In genomic region chr1:151838491-151839412, GRCh38 we compare ENCODE assay signal across 8 cellular contexts. TPM values are rescaled to one million over a fixed set of nuclear protein-coding genes. Genes with fewer than 3 reads are reported as not detected.
A peak's percentile ranks its signal among the peaks of the same experiment; 100 is the strongest.
DNase-seq lines count a peak whose midpoint lies in the region; ATAC-seq and TF ChIP-seq lines count a peak whose summit lies in the region.

No MANE protein-coding gene starts in this region.

- H3K4me2 ChIP-seq in osteoblast (ENCODE audit: insufficient read depth, low read length): peak overlapping the region; percentile 68

- H3K36me3 Mint-ChIP-seq in Calu3 (ENCODE audit: insufficient read depth, unreplicated experiment): peaks cover 34% of the 10 kb centered on the region

- no peak for TF ChIP-seq POLR2A in Peyer's patch (IDR thresholded peaks at IDR 0.05)

- H3K4me3 ChIP-seq in Peyer's patch (peak overlapping the region; percentile 42 to 67 (median 52)), epithelial cell of proximal tubule (ENCODE audit: low read depth, low read length) (peak overlapping the region; percentile 48), osteoblast (ENCODE audit: insufficient read depth, low read length) (peak overlapping the region; percentile 22)

- H3K9me3 ChIP-seq in Peyer's patch: no peaks in the 10 kb centered on the region
- H3K9me3 ChIP-seq in osteoblast (ENCODE audit: low read depth, low read length): no peaks in the 10 kb centered on the region

- DNase-seq in Calu3 (no peak), Peyer's patch (no peak), epithelial cell of proximal tubule (ENCODE audit: low read depth) (no peak), osteoblast (ENCODE audit: insufficient read length, low spot score, missing footprints) (peak; percentile 69), anterior cingulate cortex (lab: John Stamatoyannopoulos, UW) (no peak), NCI-H82 treated with DMSO at 0.1 percent for 48 hours (lab: John Stamatoyannopoulos, UW; ENCODE audit: unreplicated experiment) (no peak)

- no TSS peak for BruUV-seq in Calu3 (replicated peaks; lab: Mats Ljungman, UMichigan)

- H3K36me3 ChIP-seq in Peyer's patch (no peaks in the 10 kb centered on the region), osteoblast (ENCODE audit: insufficient read depth, low read length) (no peaks in the 10 kb centered on the region)

- CTCF ChIA-PET in Calu3 (lab: Charles Lee): interaction anchor here (0.5 to 2.5 kb wide), 7 partner anchors 8 to 245 kb away, joined by 3 to 7 read pairs (median 5); no protein-coding TSS in a partner anchor

- peaks cover 51% of the 10 kb centered on the region for H3K4me1 Mint-ChIP-seq in Calu3 (ENCODE audit: low read depth, unreplicated experiment)

- H3K9me3 Mint-ChIP-seq in Calu3 (ENCODE audit: low read depth, unreplicated experiment): no peaks in the 10 kb centered on the region

- peak overlapping the region; percentile 91 for H3K4me3 Mint-ChIP-seq in Calu3 (ENCODE audit: low read depth, unreplicated experiment)

- intact Hi-C loops in Calu3 (cut with micrococcal nuclease; ENCODE audit: unreplicated experiment): loop anchor here (5.0 to 10.0 kb wide), 3 partner anchors 221 to 644 kb away; partner anchors contain the start of genes PIP5K1A and VPS72

- peak overlapping the region; percentile 98 for H3K27ac Mint-ChIP-seq in Calu3 (ENCODE audit: unreplicated experiment)

- ATAC-seq in GM19455 (IDR thresholded peaks at IDR 0.05; ENCODE audit: unreplicated experiment) (no peak), GM19328 (IDR thresholded peaks at IDR 0.05; ENCODE audit: unreplicated experiment) (no peak)

- no peaks in the 10 kb centered on the region for H3K79me2 ChIP-seq in osteoblast (ENCODE audit: insufficient read depth, low read length)

- H2AFZ ChIP-seq in osteoblast (ENCODE audit: low read length): no peak overlapping the region

- peaks cover 3% of the 10 kb centered on the region for H4K20me1 ChIP-seq in osteoblast (ENCODE audit: insufficient read depth, low read length)

- H3K27me3 ChIP-seq in Peyer's patch: no peaks in the 10 kb centered on the region
- H3K27me3 ChIP-seq in osteoblast (ENCODE audit: insufficient read depth, low read length): peaks cover 48% of the 10 kb centered on the region

- H3K27me3 Mint-ChIP-seq in Calu3 (ENCODE audit: unreplicated experiment): no peaks in the 10 kb centered on the region

- TF ChIP-seq CTCF in Calu3 (IDR thresholded peaks at IDR 0.05; ENCODE audit: unreplicated experiment) (no peak), Peyer's patch (IDR thresholded peaks at IDR 0.05) (no peak), epithelial cell of proximal tubule (conservative IDR thresholded peaks at IDR 0.05; ENCODE audit: low read depth, low read length) (no peak), osteoblast (IDR thresholded peaks at IDR 0.05; ENCODE audit: extremely low read depth, low read depth, low read length) (no peak)

- H3K4me1 ChIP-seq in Peyer's patch: peaks cover 0 to 53% (median 12%) of the 10 kb centered on the region in 4 donors
- peaks cover 26% of the 10 kb centered on the region for H3K4me1 ChIP-seq in osteoblast (ENCODE audit: insufficient read depth, low read length)

- H3K27ac ChIP-seq in Peyer's patch (peak overlapping the region; percentile 66 to 78 (median 72)), osteoblast (ENCODE audit: low read depth, low read length) (no peak overlapping the region)

RNA-seq across cellular contexts. Expression of gene C2CD4D, which starts 0.9 kb away (rescaled TPM):
- total RNA-seq in Calu3 (2022): 1.7 and 2.5 TPM in 2 replicates
- under 1 TPM in 1 of 4 donors, not detected in 3; 0.54 TPM for total RNA-seq in Peyer's patch
- total RNA-seq in epithelial cell of proximal tubule: 0.94 and 1.0 TPM in 2 replicates
- not detected in 2 replicates for total RNA-seq in osteoblast

RNA-seq across cellular contexts. Expression of gene RORC, which starts 7.2 kb away (rescaled TPM):
- total RNA-seq in Calu3 (2022) (0.19 and 1.2 TPM in 2 replicates), Peyer's patch (10 to 100 TPM; 10.7 to 70.1 (median 46.0) TPM), epithelial cell of proximal tubule (not detected in 2 replicates), osteoblast (not detected in 2 replicates)

RNA-seq across cellular contexts. Expression of gene THEM5, which starts 14.8 kb away (rescaled TPM):
- total RNA-seq in Calu3 (2022) (not detected in 2 replicates), Peyer's patch (not detected), epithelial cell of proximal tubule (not detected in 2 replicates), osteoblast (not detected in 2 replicates)

RNA-seq across cellular contexts. Expression of gene LINGO4, which starts 33.5 kb away (rescaled TPM):
- total RNA-seq in Calu3 (2022) (not detected in 2 replicates), Peyer's patch (1 to 10 TPM in 3 of 4 donors, not detected in 1; 1.0 to 1.3 (median 1.1) TPM), epithelial cell of proximal tubule (not detected in 2 replicates), osteoblast (not detected in 2 replicates)

RNA-seq across cellular contexts. Expression of gene TDRKH, which starts 48.5 kb away (rescaled TPM):
- 20.2 and 25.7 TPM in 2 replicates for total RNA-seq in Calu3 (2022)
- 1 to 10 TPM; 1.2 to 5.0 (median 3.6) TPM for total RNA-seq in Peyer's patch
- 7.4 and 9.5 TPM in 2 replicates for total RNA-seq in epithelial cell of proximal tubule
- total RNA-seq in osteoblast: 1.1 and 1.2 TPM in 2 replicates
